8 cellular contexts compared by ENCODE assay signal in the genomic region with DNA sequence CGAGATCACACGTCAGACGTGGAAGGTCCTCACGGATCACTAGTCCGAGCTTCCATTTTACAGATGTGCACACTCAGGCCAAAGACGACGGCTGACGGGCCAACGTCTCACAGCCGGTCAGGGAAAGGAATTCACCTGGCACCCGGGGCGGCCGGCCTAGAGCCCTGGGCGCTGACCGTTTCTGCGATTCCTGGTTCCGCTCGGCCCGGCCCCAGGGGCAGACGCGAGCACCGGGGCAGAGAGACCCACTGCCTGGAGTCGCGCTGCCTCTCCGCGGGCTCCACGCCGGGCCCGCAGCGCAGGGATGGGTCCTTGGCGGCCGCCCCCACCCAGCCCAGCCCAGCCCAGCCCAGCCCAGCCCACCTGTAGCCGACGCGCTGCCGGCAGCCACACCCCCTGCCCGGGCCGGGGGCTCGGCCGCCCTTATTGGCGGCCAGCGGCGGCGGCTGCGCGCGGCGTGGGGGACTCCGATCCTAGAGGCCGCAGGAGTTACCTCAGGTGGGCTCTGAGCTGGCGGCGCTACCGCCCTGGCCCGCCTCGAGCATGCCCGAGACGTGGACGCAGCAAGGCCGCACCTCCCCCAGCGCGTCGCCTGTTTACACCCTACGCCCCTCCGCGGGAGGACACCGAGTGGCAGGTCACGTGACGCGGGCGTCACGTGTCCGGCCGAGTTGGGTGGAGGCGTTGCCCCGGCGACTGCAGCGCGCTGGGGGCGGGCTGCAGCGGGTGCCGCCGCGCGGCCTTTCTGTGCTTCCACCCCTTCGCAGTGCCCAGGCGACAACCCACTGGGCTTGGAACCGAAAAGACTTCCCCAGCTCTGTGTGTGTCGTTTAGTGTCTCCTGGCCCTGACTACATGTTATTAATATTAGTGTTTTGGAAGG.
DNase-seq lines count a peak whose midpoint lies in the region; ATAC-seq and TF ChIP-seq lines count a peak whose summit lies in the region.

No MANE protein-coding gene starts in this region.

- TF ChIP-seq CTCF in activated CD8-positive, alpha-beta T cell treated with anti-CD3 and anti-CD28 coated beads for 36 hours (IDR thresholded peaks at IDR 0.05) = no peak

- DNase-seq in CD4-positive, CD25-positive, alpha-beta regulatory T cell = peak; percentile 86 to 93 (median 88)
- DNase-seq in NCI-H748 treated with DMSO at 0.1 percent for 48 hours (lab: John Stamatoyannopoulos, UW) (peak; percentile 37), medulla oblongata (ENCODE audit: extremely low spot score) (peak; percentile 97)
- peak; percentile 92 for DNase-seq in activated CD8-positive, alpha-beta T cell treated with anti-CD3 and anti-CD28 coated beads for 36 hours
- DNase-seq in effector CD8-positive, alpha-beta T cell (lab: John Stamatoyannopoulos, UW) = peak; percentile 83
- DNase-seq in stimulated activated CD4-positive, alpha-beta T cell treated with anti-CD3 and anti-CD28 coated beads, TNF-alpha, amount 100 ng/mL, for 48 hours (ENCODE audit: low read depth in 3 of 3) = peak; percentile 78 to 83 (median 81)

- peak overlapping the region; percentile 94 for H3K4me3 ChIP-seq in CD4-positive, CD25-positive, alpha-beta regulatory T cell (ENCODE audit: low read depth, low read length)

- ATAC-seq in CD4-positive, CD25-positive, alpha-beta regulatory T cell (ENCODE audit: low read depth in 2 of 2) = peak; percentile 91 to 92
- ATAC-seq in GM19395 (IDR thresholded peaks at IDR 0.05; ENCODE audit: unreplicated experiment) = peak; percentile 92
- peak; percentile 92 for ATAC-seq in HG03558 (IDR thresholded peaks at IDR 0.05; ENCODE audit: extremely low read depth, unreplicated experiment)
- peak; percentile 89 for ATAC-seq in activated CD8-positive, alpha-beta T cell treated with anti-CD3 and anti-CD28 coated beads for 36 hours

- H3K27me3 ChIP-seq in CD4-positive, CD25-positive, alpha-beta regulatory T cell (ENCODE audit: control insufficient read depth, insufficient read depth, low read length) = peaks cover 2% of the 10 kb centered on the region

- POLR2A ChIA-PET in activated CD8-positive, alpha-beta T cell treated with anti-CD3 and anti-CD28 coated beads for 36 hours (lab: Charles Lee) = interaction anchor here (1.8 kb wide), 1 partner anchor 13 kb away, joined by 6 read pairs; no protein-coding TSS in a partner anchor

- peaks cover 24 to 45% (median 32%) of the 10 kb centered on the region in 4 donors for H3K4me1 Mint-ChIP-seq in CD4-positive, CD25-positive, alpha-beta regulatory T cell
- H3K4me1 Mint-ChIP-seq in activated CD8-positive, alpha-beta T cell treated with anti-CD3 and anti-CD28 coated beads for 36 hours (ENCODE audit: low read depth) = peaks cover 30% of the 10 kb centered on the region

- H3K9me3 ChIP-seq in CD4-positive, CD25-positive, alpha-beta regulatory T cell (ENCODE audit: control insufficient read depth in 2 of 2, low read length in 2 of 2) = no peaks in the 10 kb centered on the region

- intact Hi-C loops in activated CD8-positive, alpha-beta T cell treated with anti-CD3 and anti-CD28 coated beads for 36 hours (cut with micrococcal nuclease) = no loop called here

- CTCF ChIA-PET in activated CD8-positive, alpha-beta T cell treated with anti-CD3 and anti-CD28 coated beads for 36 hours (lab: Charles Lee) = interaction anchor here (1.1 kb wide), 2 partner anchors 13 to 130 kb away, joined by 3 to 4 read pairs; no protein-coding TSS in a partner anchor

- H3K27me3 Mint-ChIP-seq in CD4-positive, CD25-positive, alpha-beta regulatory T cell = peaks cover 16% of the 10 kb centered on the region
- peaks cover 5% of the 10 kb centered on the region for H3K27me3 Mint-ChIP-seq in activated CD8-positive, alpha-beta T cell treated with anti-CD3 and anti-CD28 coated beads for 36 hours

- peak overlapping the region; percentile 63 for H3K27ac ChIP-seq in CD4-positive, CD25-positive, alpha-beta regulatory T cell (ENCODE audit: insufficient read depth, low read length, poor library complexity, severe bottlenecking)

- H3K36me3 ChIP-seq in CD4-positive, CD25-positive, alpha-beta regulatory T cell (ENCODE audit: control insufficient read depth, insufficient read depth, low read length) = peaks cover 2% of the 10 kb centered on the region

- H3K9me3 Mint-ChIP-seq in CD4-positive, CD25-positive, alpha-beta regulatory T cell = peaks cover 0 to 4% (median 0%) of the 10 kb centered on the region in 7 donors
- peaks cover 4% of the 10 kb centered on the region for H3K9me3 Mint-ChIP-seq in activated CD8-positive, alpha-beta T cell treated with anti-CD3 and anti-CD28 coated beads for 36 hours

- H3K27ac Mint-ChIP-seq in CD4-positive, CD25-positive, alpha-beta regulatory T cell = peak overlapping the region; percentile 72 to 96 (median 93)
- peak overlapping the region; percentile 65 for H3K27ac Mint-ChIP-seq in activated CD8-positive, alpha-beta T cell treated with anti-CD3 and anti-CD28 coated beads for 36 hours

- peaks cover 28% of the 10 kb centered on the region for H3K4me1 ChIP-seq in CD4-positive, CD25-positive, alpha-beta regulatory T cell (ENCODE audit: control insufficient read depth, insufficient read depth, low read length, poor library complexity, severe bottlenecking)

- H3K4me3 Mint-ChIP-seq in CD4-positive, CD25-positive, alpha-beta regulatory T cell = peak overlapping the region; percentile 94 to 98 (median 96)
- peak overlapping the region; percentile 81 for H3K4me3 Mint-ChIP-seq in activated CD8-positive, alpha-beta T cell treated with anti-CD3 and anti-CD28 coated beads for 36 hours

- peaks cover 20% of the 10 kb centered on the region for H3K36me3 Mint-ChIP-seq in CD4-positive, CD25-positive, alpha-beta regulatory T cell
- H3K36me3 Mint-ChIP-seq in activated CD8-positive, alpha-beta T cell treated with anti-CD3 and anti-CD28 coated beads for 36 hours (ENCODE audit: low read depth) = peaks cover 13% of the 10 kb centered on the region

Comparison
In these comparisons a context has a peak if more than half of its experiments do, and no peak if none do; other contexts are left out.
1. Peak in every context shown above with its lines: DNase-seq, ATAC-seq, H3K4me3 ChIP-seq and H3K27ac ChIP-seq.
2. DNase-seq: peak in every context shown above with its lines; median percentile 97 in medulla oblongata; 92 in activated CD8-positive, alpha-beta T cell treated with anti-CD3 and anti-CD28 coated beads for 36 hours; 88 in CD4-positive, CD25-positive, alpha-beta regulatory T cell; 83 in effector CD8-positive, alpha-beta T cell; 81 in stimulated activated CD4-positive, alpha-beta T cell treated with anti-CD3 and anti-CD28 coated beads, TNF-alpha, amount 100 ng/mL, for 48 hours; 37 in NCI-H748 treated with DMSO at 0.1 percent for 48 hours.